Comparison of ENCODE assay signal across 39 cellular contexts in genomic region chr6:28458577-28458976, GRCh38. TPM values are rescaled to one million over a fixed set of nuclear protein-coding genes. Genes with fewer than 3 reads are reported as not detected.
"Had no signal": no experiment of that assay in that cellular context is flagged by ENCODE, and none has a peak within 500 bp of the region (broad histone marks: within the 10 kb centered on the region; RNA-seq: fewer than 3 reads in every experiment).

No MANE protein-coding gene starts in this region.

- H3K27me3 ChIP-seq: right atrium auricular region, right lobe of liver had no signal

- H3K4me2 ChIP-seq: neural progenitor cell, smooth muscle cell had no signal

- H3K9ac ChIP-seq: neural progenitor cell, parathyroid adenoma had no signal

- H3K4me3 ChIP-seq: left lung, lower lobe of right lung, neural progenitor cell, right atrium auricular region, right lobe of liver, smooth muscle cell, tibial nerve, uterus had no signal

- H2AFZ ChIP-seq: neural progenitor cell, parathyroid adenoma had no signal

- H3K36me3 ChIP-seq: left lung, lower lobe of right lung, neural progenitor cell, neutrophil, right atrium auricular region, right lobe of liver, tibial nerve, uterus had no signal

- H3K79me2 ChIP-seq: parathyroid adenoma had no signal

- FAIRE-seq: islet of Langerhans, kidney had no signal

- DNase-seq: hypothalamus; immature natural killer cell; kidney; left colon; left lung; lower lobe of right lung; mesendoderm; naive B cell; natural killer cell; nephron progenitor cell; occipital lobe; right lobe of liver; stimulated activated CD4-positive, alpha-beta T cell treated with anti-CD3 and anti-CD28 coated beads, Interleukin-1b, Interleukin-23, amount 100 ng/mL, for 48 hours; stimulated activated CD4-positive, alpha-beta T cell treated with anti-CD3 and anti-CD28 coated beads, Interleukin-2, amount 100 ng/mL, for 48 hours; stimulated activated CD4-positive, alpha-beta T cell treated with anti-CD3 and anti-CD28 coated beads, Interleukin-4, amount 100 ng/mL, for 4 hours; stimulated activated CD8-positive, alpha-beta memory T cell treated with anti-CD3 and anti-CD28 coated beads, Interleukin-4, amount 100 ng/mL, for 48 hours; stimulated activated naive CD4-positive, alpha-beta T cell treated with Interleukin-2 at 50 U/mL for 16 hours; stimulated activated naive CD8-positive, alpha-beta T cell treated with anti-CD3 and anti-CD28 coated beads, Interleukin-15, amount 100 ng/mL, for 72 hours; substantia nigra; uterus had no signal

- H3K9me3 ChIP-seq: left lung, lower lobe of right lung, neutrophil, right atrium auricular region, right lobe of liver, tibial nerve, uterus had no signal

- H3K27ac ChIP-seq: left lung, lower lobe of right lung, neural progenitor cell, neutrophil, parathyroid adenoma, right atrium auricular region, right lobe of liver, tibial nerve, uterus had no signal

- ATAC-seq: left colon; left lung; lower lobe of right lung; natural killer cell; right lobe of liver; stimulated activated memory B cell treated with anti-CD40 and anti-IgM and Interleukin-4, amounts not matched to agents 10 μg/mL and 1 μg/mL and 100 μg/mL, for 72 hours; stimulated activated naive CD8-positive, alpha-beta T cell treated with anti-CD3 and anti-CD28 coated beads, Interleukin-15, amount 100 ng/mL, for 72 hours had no signal

- H3K4me1 ChIP-seq: left lung, lower lobe of right lung, neural progenitor cell, parathyroid adenoma, right atrium auricular region, right lobe of liver, tibial nerve, uterus had no signal

RNA-seq across cellular contexts. Expression of gene GPX6, which starts 57.0 kb away (rescaled TPM):
- total RNA-seq: kidney, left colon, left lung, liver, lower lobe of right lung, mesothelial cell of epicardium, mononuclear cell, natural killer cell, occipital lobe, osteocyte, posterior vena cava, pulmonary artery endothelial cell, renal cortical epithelial cell, right atrium auricular region, right lobe of liver, skeletal muscle tissue, smooth muscle cell, temporal lobe, tibial nerve, ureter, uterus had no signal
- polyA plus RNA-seq: immature natural killer cell, liver, smooth muscle cell, thymus had no signal
